In genomic region chr10:16242859-16243613, GRCh38 we compare ENCODE assay signal across 1 cellular context.
TF ChIP-seq lines count a peak whose summit lies in the region.

No MANE protein-coding gene starts in this region.

TF ChIP-seq in WTC11, 78 proteins besides CTCF, POLR2A, EP300 and RAD21 (continued from another document):
- peak; percentile 98 for TF ChIP-seq TEAD1 (CRISPR knock-in tag; IDR thresholded peaks at IDR 0.05)
- TF ChIP-seq ZNF423 (CRISPR knock-in tag; IDR thresholded peaks at IDR 0.05), result peak; percentile 80
- TF ChIP-seq JAZF1 (CRISPR knock-in tag; IDR thresholded peaks at IDR 0.05), result no peak
